Comparison of ENCODE assay signal across 19 cellular contexts in genomic region chr5:106699198-106699597, GRCh38.
DNase-seq lines count a peak whose midpoint lies in the region; ATAC-seq and TF ChIP-seq lines count a peak whose summit lies in the region.
"Had no signal": no experiment of that assay in that cellular context is flagged by ENCODE, and none has a peak within 500 bp of the region (broad histone marks: within the 10 kb centered on the region; RNA-seq: fewer than 3 reads in every experiment).

No MANE protein-coding gene starts in this region.

- no peaks in the 10 kb centered on the region for H3K36me3 ChIP-seq in HEK293 (ENCODE audit: control insufficient read depth in 2 of 2, insufficient read depth in 1 of 2, low read length in 2 of 2)

- no peaks in the 10 kb centered on the region for H3K27me3 Mint-ChIP-seq in WTC11 (ENCODE audit: low read depth)
- no peaks in the 10 kb centered on the region for H3K27me3 Mint-ChIP-seq in activated T-cell treated with anti-CD3 and anti-CD28 coated beads, Interleukin-2, amount 50 U/mL, for 72 hours (ENCODE audit: low read depth)
- H3K27me3 Mint-ChIP-seq: B cell; natural killer cell treated with Interleukin-12 subunit alpha and Interleukin-12 subunit beta and Interleukin-15 and Interleukin-18, amount 100 ng/mL, for 72 hours; progenitor cell of endocrine pancreas had no signal

- H3K4me1 Mint-ChIP-seq in WTC11, result peaks cover 12% of the 10 kb centered on the region
- H3K4me1 Mint-ChIP-seq in activated T-cell treated with anti-CD3 and anti-CD28 coated beads, Interleukin-2, amount 50 U/mL, for 72 hours (ENCODE audit: low read depth), result no peaks in the 10 kb centered on the region
- H3K4me1 Mint-ChIP-seq: B cell had no signal

- no peak overlapping the region for H3K4me3 Mint-ChIP-seq in WTC11
- no peak overlapping the region for H3K4me3 Mint-ChIP-seq in activated T-cell treated with anti-CD3 and anti-CD28 coated beads, Interleukin-2, amount 50 U/mL, for 72 hours
- H3K4me3 Mint-ChIP-seq: B cell; natural killer cell treated with Interleukin-12 subunit alpha and Interleukin-12 subunit beta and Interleukin-15 and Interleukin-18, amount 100 ng/mL, for 72 hours had no signal

- CTCF ChIA-PET in HEK293 (lab: Yijun Ruan, JAX) (no interaction called here), WTC11 (lab: Charles Lee) (interaction anchor here (0.7 to 1.8 kb wide), 8 partner anchors 21 to 549 kb away, joined by 3 to 9 read pairs (median 4); no protein-coding TSS in a partner anchor)

- H3K9me3 ChIP-seq in HEK293 (ENCODE audit: control insufficient read depth, insufficient read depth, low read depth, low read length), result no peaks in the 10 kb centered on the region

- no peaks in the 10 kb centered on the region for H3K36me3 Mint-ChIP-seq in WTC11
- no peaks in the 10 kb centered on the region for H3K36me3 Mint-ChIP-seq in activated T-cell treated with anti-CD3 and anti-CD28 coated beads, Interleukin-2, amount 50 U/mL, for 72 hours (ENCODE audit: insufficient read depth in 2 of 2)
- H3K36me3 Mint-ChIP-seq: natural killer cell treated with Interleukin-12 subunit alpha and Interleukin-12 subunit beta and Interleukin-15 and Interleukin-18, amount 100 ng/mL, for 72 hours had no signal

- TF ChIP-seq CTCF in HEK293 (tag by site-specific recombination; IDR thresholded peaks at IDR 0.05), result no peak
- TF ChIP-seq CTCF in WTC11 (IDR thresholded peaks at IDR 0.05), result no peak

- H3K27ac ChIP-seq in HEK293 (ENCODE audit: extremely low read depth, low read depth, low read length), result no peak overlapping the region
- H3K27ac ChIP-seq: hepatocyte had no signal

- POLR2A ChIA-PET in HEK293 (lab: Yijun Ruan, JAX) (no interaction called here), WTC11 (lab: Charles Lee) (no interaction called here)

- H3K4me3 ChIP-seq in HEK293 (ENCODE audit: low read depth, low read length), result no peak overlapping the region
- H3K4me3 ChIP-seq: hepatocyte had no signal

- no peaks in the 10 kb centered on the region for H3K9me3 Mint-ChIP-seq in WTC11
- H3K9me3 Mint-ChIP-seq in activated T-cell treated with anti-CD3 and anti-CD28 coated beads, Interleukin-2, amount 50 U/mL, for 72 hours, result peaks cover 5 to 6% of the 10 kb centered on the region in 2 donors

- H3K27ac Mint-ChIP-seq in WTC11, result no peak overlapping the region
- no peak overlapping the region for H3K27ac Mint-ChIP-seq in activated T-cell treated with anti-CD3 and anti-CD28 coated beads, Interleukin-2, amount 50 U/mL, for 72 hours
- H3K27ac Mint-ChIP-seq: B cell; natural killer cell treated with Interleukin-12 subunit alpha and Interleukin-12 subunit beta and Interleukin-15 and Interleukin-18, amount 100 ng/mL, for 72 hours; progenitor cell of endocrine pancreas had no signal

- ATAC-seq in WTC11 (peak; percentile 100), GM21381 (IDR thresholded peaks at IDR 0.05; ENCODE audit: unreplicated experiment) (no peak)
- no peak for ATAC-seq in activated T-cell treated with anti-CD3 and anti-CD28 coated beads, Interleukin-2, amount 50 U/mL, for 72 hours (replicated peaks in 1 of 2)
- ATAC-seq: natural killer cell treated with Interleukin-12 subunit alpha and Interleukin-12 subunit beta and Interleukin-15 and Interleukin-18, amount 100 ng/mL, for 72 hours had no signal

- H3K4me1 ChIP-seq in HEK293 (ENCODE audit: control insufficient read depth, insufficient read depth, low read length), result no peaks in the 10 kb centered on the region

- DNase-seq in DMS53 treated with DMSO at 0.1 percent for 48 hours (lab: John Stamatoyannopoulos, UW; ENCODE audit: unreplicated experiment), result peak; percentile 8
- peak; percentile 69 for DNase-seq in WTC11 (ENCODE audit: low spot score)
- peak; percentile 23 for DNase-seq in iPS-NIHi11 (ENCODE audit: low spot score)
- DNase-seq in SKM-1 treated with dmso at 0.1 percent for 144 hours (lab: John Stamatoyannopoulos, UW; ENCODE audit: unreplicated experiment), result no peak
- DNase-seq in activated T-cell treated with anti-CD3 and anti-CD28 coated beads, Interleukin-2, amount 50 U/mL, for 72 hours, result no peak
- no peak for DNase-seq in activated CD4-positive, alpha-beta T cell treated with anti-CD3 and anti-CD28 coated beads, Interleukin-2, amount 50 U/mL, for 48 hours
- DNase-seq: activated naive CD4-positive, alpha-beta T cell treated with Interleukin-2 at 50 U/mL for 16 hours; activated T-cell treated with anti-CD3 and anti-CD28 coated beads for 4 hours; KBM-7; NCI-H2029; NCI-H510A treated with DMSO at 0.1 percent for 48 hours; small intestine; stimulated activated CD8-positive, alpha-beta memory T cell treated with anti-CD3 and anti-CD28 coated beads, Interleukin-4, amount 100 ng/mL, for 48 hours had no signal

TF ChIP-seq in HEK293, 187 proteins besides CTCF, POLR2A, EP300 and RAD21:
- TF ChIP-seq ZNF629 (tag by site-specific recombination; IDR thresholded peaks at IDR 0.05) (no peak), ZNF654 (tag by site-specific recombination; IDR thresholded peaks at IDR 0.05; ENCODE audit: low read depth) (0 out of 2 replicates have a peak, but pooled peaks have one; percentile 21), EGR2 (tag by site-specific recombination; IDR thresholded peaks at IDR 0.05; ENCODE audit: low read depth) (no peak)

TF ChIP-seq in WTC11, 78 proteins besides CTCF, POLR2A, EP300 and RAD21:
- no peak for TF ChIP-seq ZNF232 (CRISPR knock-in tag; IDR thresholded peaks at IDR 0.05)
- TF ChIP-seq ERG (CRISPR knock-in tag; IDR thresholded peaks at IDR 0.05), result no peak
- TF ChIP-seq SMAD3 (CRISPR knock-in tag; IDR thresholded peaks at IDR 0.05; ENCODE audit: borderline replicate concordance), result no peak
- TF ChIP-seq ETV6 (CRISPR knock-in tag; IDR thresholded peaks at IDR 0.05), result no peak
TF ChIP-seq in WTC11: peak in this region for 0.

Comparison
In these comparisons a context has a peak if more than half of its experiments do, and no peak if none do; other contexts are left out.
1. DNase-seq: peak in DMS53 treated with DMSO at 0.1 percent for 48 hours (single experiment), WTC11 (single experiment) and iPS-NIHi11 (single experiment); none in SKM-1 treated with dmso at 0.1 percent for 144 hours (single experiment), activated T-cell treated with anti-CD3 and anti-CD28 coated beads, Interleukin-2, amount 50 U/mL, for 72 hours (0 of 2) and activated CD4-positive, alpha-beta T cell treated with anti-CD3 and anti-CD28 coated beads, Interleukin-2, amount 50 U/mL, for 48 hours (0 of 2).